Comparison of ENCODE assay signal across 32 cellular contexts in the genomic region with DNA sequence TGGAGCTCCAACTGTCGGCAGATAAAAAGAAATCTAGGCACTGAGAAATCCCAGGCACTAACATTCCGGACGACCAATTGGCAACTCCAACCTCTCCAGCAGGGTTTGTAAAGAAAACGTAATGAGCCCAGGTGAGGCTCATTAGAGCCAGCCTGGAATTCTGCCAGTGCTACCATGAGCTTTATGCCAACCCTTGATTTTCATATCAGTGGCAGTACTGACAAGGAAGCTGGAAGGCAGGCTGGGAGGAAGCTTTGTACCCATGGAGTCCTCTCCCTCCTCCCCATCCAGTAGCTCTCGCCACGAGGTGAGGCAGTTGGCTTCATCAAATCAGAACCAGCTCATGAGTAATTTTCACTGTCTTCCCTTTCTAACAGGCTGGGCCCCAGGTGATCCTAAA.
DNase-seq lines count a peak whose midpoint lies in the region; ATAC-seq and TF ChIP-seq lines count a peak whose summit lies in the region.
"Had no signal": no experiment of that assay in that cellular context is flagged by ENCODE, and none has a peak within 500 bp of the region (broad histone marks: within the 10 kb centered on the region; RNA-seq: fewer than 3 reads in every experiment).

No MANE protein-coding gene starts in this region.

- H3K27ac Mint-ChIP-seq in Caco-2 (ENCODE audit: unreplicated experiment) = no peak overlapping the region
- H3K27ac Mint-ChIP-seq: activated naive CD4-positive, alpha-beta T cell treated with anti-CD3 and anti-CD28 coated beads for 36 hours; activated T-helper 1 cell treated with anti-CD3 and anti-CD28 coated beads, Interleukin-12 subunit alpha, Interleukin-12 subunit beta, Interleukin-2, Interleukin-4 antibody, amounts not matched to agents 30 ng/mL and 10 ng/mL and 1 ng/mL, durations not matched to agents 14 hours and 24 hours and 36 hours; CD4-positive, alpha-beta T cell; dendritic cell treated with granulocyte-macrophage colony-stimulating factor and Interleukin-4, amounts not matched to agents 40 ng/mL and 50 ng/mL, for 4 days; endodermal cell; immature natural killer cell; memory B cell had no signal

- DNase-seq in DMS153 (lab: John Stamatoyannopoulos, UW) = peak; percentile 88
- DNase-seq in NCI-H1105 (lab: John Stamatoyannopoulos, UW) = peak; percentile 79
- DNase-seq in NCI-H2196 (lab: John Stamatoyannopoulos, UW; ENCODE audit: unreplicated experiment) = peak; percentile 86
- peak; percentile 75 to 81 for DNase-seq in left colon
- no peak for DNase-seq in RPMI8226
- DNase-seq in MG63 = no peak
- DNase-seq in lower lobe of right lung = no peak
- DNase-seq in Caco-2 = no peak
- DNase-seq: activated CD4-positive, alpha-beta T cell treated with anti-CD3 and anti-CD28 coated beads, Interleukin-2, amount 50 U/mL, for 48 hours; activated CD8-positive, alpha-beta memory T cell treated with anti-CD3 and anti-CD28 coated beads, Interleukin-2, amount 50 U/mL, for 4 hours; activated naive CD4-positive, alpha-beta T cell treated with anti-CD3 and anti-CD28 coated beads for 36 hours; adrenal gland; AML-193; CD4-positive, alpha-beta T cell; endodermal cell; immature natural killer cell; KG1; MM.1S; NCI-H1436 treated with DMSO at 0.1 percent for 48 hours; NCI-H446 treated with DMSO at 0.1 percent for 48 hours; right cardiac atrium; spleen; stimulated activated CD4-positive, alpha-beta T cell treated with anti-CD3 and anti-CD28 coated beads, Interleukin-2, amount 100 ng/mL, for 24 hours; stimulated activated naive CD8-positive, alpha-beta T cell treated with anti-CD3 and anti-CD28 coated beads, Interleukin-15, Interleukin-2, amounts not matched to agents 100 U/mL and 50 U/mL, for 24 hours had no signal

- no peaks in the 10 kb centered on the region for H3K9me3 Mint-ChIP-seq in Caco-2 (ENCODE audit: unreplicated experiment)
- H3K9me3 Mint-ChIP-seq: activated naive CD4-positive, alpha-beta T cell treated with anti-CD3 and anti-CD28 coated beads for 36 hours; activated T-helper 1 cell treated with anti-CD3 and anti-CD28 coated beads, Interleukin-12 subunit alpha, Interleukin-12 subunit beta, Interleukin-2, Interleukin-4 antibody, amounts not matched to agents 30 ng/mL and 10 ng/mL and 1 ng/mL, durations not matched to agents 14 hours and 24 hours and 36 hours; CD4-positive, alpha-beta T cell; central memory CD8-positive, alpha-beta T cell; dendritic cell treated with granulocyte-macrophage colony-stimulating factor and Interleukin-4, amounts not matched to agents 40 ng/mL and 50 ng/mL, for 4 days; endodermal cell; immature natural killer cell; memory B cell; neural crest cell had no signal

- CTCF ChIA-PET in Caco-2 (lab: Charles Lee) = no interaction called here

- TF ChIP-seq CTCF in lower lobe of right lung (IDR thresholded peaks at IDR 0.05) (no peak), Caco-2 (IDR thresholded peaks at IDR 0.05; ENCODE audit: insufficient read depth in 1 of 2, low read depth in 1 of 2, low read length in 1 of 2, severe bottlenecking in 1 of 2, unreplicated experiment in 1 of 2) (no peak)

- ATAC-seq in left colon = peak; percentile 97
- no peak for ATAC-seq in lower lobe of right lung
- ATAC-seq: A549; right cardiac atrium; stimulated activated naive CD8-positive, alpha-beta T cell treated with anti-CD3 and anti-CD28 coated beads, Interleukin-15, Interleukin-2, amounts not matched to agents 100 U/mL and 50 U/mL, for 24 hours had no signal

- H3K36me3 ChIP-seq in MG63 = no peaks in the 10 kb centered on the region
- no peaks in the 10 kb centered on the region for H3K36me3 ChIP-seq in lower lobe of right lung
- no peaks in the 10 kb centered on the region for H3K36me3 ChIP-seq in Caco-2 (ENCODE audit: control insufficient read depth, insufficient read depth, low read length)
- H3K36me3 ChIP-seq: adrenal gland, spleen, thoracic aorta had no signal

- H3K27ac ChIP-seq in lower lobe of right lung = no peak overlapping the region
- H3K27ac ChIP-seq: A549, adrenal gland, RWPE1, spleen, thoracic aorta had no signal

- no peaks in the 10 kb centered on the region for H3K27me3 Mint-ChIP-seq in Caco-2 (ENCODE audit: insufficient read depth, unreplicated experiment)
- H3K27me3 Mint-ChIP-seq: CD4-positive, alpha-beta T cell had no signal

- H3K9me3 ChIP-seq in MG63 = peaks cover 2% of the 10 kb centered on the region; the same call in 1 of the 2 replicates
- no peaks in the 10 kb centered on the region for H3K9me3 ChIP-seq in lower lobe of right lung
- H3K9me3 ChIP-seq in Caco-2 = no peaks in the 10 kb centered on the region
- H3K9me3 ChIP-seq: A549, adrenal gland, spleen, thoracic aorta had no signal

- H3K27me3 ChIP-seq in MG63 = peaks cover 6% of the 10 kb centered on the region
- no peaks in the 10 kb centered on the region for H3K27me3 ChIP-seq in lower lobe of right lung (ENCODE audit: low read depth)
- H3K27me3 ChIP-seq in Caco-2 (replicated peaks; ENCODE audit: control insufficient read depth, insufficient read depth, low read length) = no peaks in the 10 kb centered on the region
- H3K27me3 ChIP-seq: adrenal gland, spleen had no signal

- H3K4me3 ChIP-seq in MG63 = no peak overlapping the region
- H3K4me3 ChIP-seq in lower lobe of right lung = no peak overlapping the region
- no peak overlapping the region for H3K4me3 ChIP-seq in Caco-2 (ENCODE audit: low read depth, low read length)
- H3K4me3 ChIP-seq: A549, adrenal gland, spleen, thoracic aorta had no signal

- intact Hi-C loops in left colon (cut with DNase I, micrococcal nuclease) (no loop called here), lower lobe of right lung (cut with DNase I) (no loop called here), Caco-2 (cut with micrococcal nuclease; ENCODE audit: unreplicated experiment) (no loop called here)

- H3K4me1 Mint-ChIP-seq in Caco-2 (ENCODE audit: low read depth, unreplicated experiment) = peaks cover 9% of the 10 kb centered on the region
- H3K4me1 Mint-ChIP-seq: central memory CD8-positive, alpha-beta T cell; endodermal cell; immature natural killer cell; memory B cell had no signal

- POLR2A ChIA-PET in Caco-2 (lab: Charles Lee) = no interaction called here

- no TSS peak for BruUV-seq in Caco-2 (replicated peaks; lab: Mats Ljungman, UMichigan)

- no peak overlapping the region for H3K4me3 Mint-ChIP-seq in Caco-2 (ENCODE audit: unreplicated experiment)
- H3K4me3 Mint-ChIP-seq: activated naive CD4-positive, alpha-beta T cell treated with anti-CD3 and anti-CD28 coated beads for 36 hours; activated T-helper 1 cell treated with anti-CD3 and anti-CD28 coated beads, Interleukin-12 subunit alpha, Interleukin-12 subunit beta, Interleukin-2, Interleukin-4 antibody, amounts not matched to agents 30 ng/mL and 10 ng/mL and 1 ng/mL, durations not matched to agents 14 hours and 24 hours and 36 hours; CD4-positive, alpha-beta T cell; central memory CD8-positive, alpha-beta T cell; dendritic cell treated with granulocyte-macrophage colony-stimulating factor and Interleukin-4, amounts not matched to agents 40 ng/mL and 50 ng/mL, for 4 days; endodermal cell; immature natural killer cell; memory B cell; neural crest cell had no signal

- no peaks in the 10 kb centered on the region for H3K4me1 ChIP-seq in lower lobe of right lung
- peaks cover 13% of the 10 kb centered on the region for H3K4me1 ChIP-seq in Caco-2
- H3K4me1 ChIP-seq: A549, adrenal gland had no signal

- H3K36me3 Mint-ChIP-seq in Caco-2 (ENCODE audit: insufficient read depth, unreplicated experiment) = peaks cover 6% of the 10 kb centered on the region
- H3K36me3 Mint-ChIP-seq: immature natural killer cell, memory B cell had no signal

Comparison
In these comparisons a context has a peak if more than half of its experiments do, and no peak if none do; other contexts are left out.
1. DNase-seq: peak in DMS153 (single experiment), NCI-H1105 (single experiment), NCI-H2196 (single experiment) and left colon (2 of 2); none in RPMI8226 (single experiment), MG63 (single experiment), lower lobe of right lung (single experiment) and Caco-2 (0 of 2).